Comparison of ENCODE assay signal across 18 cellular contexts in the genomic region with DNA sequence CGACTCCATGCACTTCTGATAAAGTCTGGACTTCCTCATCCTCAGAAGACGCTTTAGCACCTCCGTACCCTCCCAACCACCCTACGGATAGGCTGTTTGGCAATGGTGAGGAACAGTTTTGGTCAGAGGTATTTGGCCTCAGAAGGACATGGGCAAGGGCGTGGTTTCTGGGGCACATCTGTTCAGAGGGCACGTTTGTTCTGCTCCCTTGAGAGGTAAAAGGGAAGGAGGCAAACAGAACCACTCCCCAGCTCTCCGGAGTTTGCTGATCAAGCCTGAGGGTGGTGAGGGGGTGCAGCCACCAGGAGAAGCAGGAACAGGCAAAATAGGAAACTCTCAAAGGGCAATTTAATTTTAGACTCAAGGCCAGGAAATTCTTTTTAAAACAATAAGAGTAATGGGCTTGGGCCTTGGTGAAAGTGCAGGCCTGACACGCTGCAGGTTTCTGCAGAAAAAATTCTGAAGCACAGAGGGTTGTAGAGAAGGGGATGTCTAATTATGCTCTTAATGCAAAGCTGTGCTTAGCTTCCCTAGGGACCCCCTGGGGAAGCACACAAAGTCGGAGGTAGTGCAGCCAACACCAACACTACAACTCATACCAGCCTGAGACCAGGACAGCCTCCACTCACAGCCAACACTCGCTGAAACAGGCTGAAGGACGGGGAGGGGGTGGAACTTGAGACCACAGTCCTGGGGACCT. TPM values are rescaled to one million over a fixed set of nuclear protein-coding genes. Genes with fewer than 3 reads are reported as not detected.
DNase-seq lines count a peak whose midpoint lies in the region; ATAC-seq, FAIRE-seq and TF ChIP-seq lines count a peak whose summit lies in the region.
"Had no signal": no experiment of that assay in that cellular context is flagged by ENCODE, and none has a peak within 500 bp of the region (broad histone marks: within the 10 kb centered on the region; RNA-seq: fewer than 3 reads in every experiment).

No MANE protein-coding gene starts in this region.

- TF ChIP-seq CTCF in activated B cell treated with CpG ODN at 0.5 μM for 24 hours (IDR thresholded peaks at IDR 0.05): no peak
- TF ChIP-seq CTCF in parathyroid adenoma (IDR thresholded peaks at IDR 0.05): no peak
- no peak for TF ChIP-seq CTCF in progenitor cell of endocrine pancreas (IDR thresholded peaks at IDR 0.05; ENCODE audit: unreplicated experiment)

- H3K9me3 Mint-ChIP-seq in activated B cell treated with CpG ODN at 0.5 μM for 24 hours (no peaks in the 10 kb centered on the region), progenitor cell of endocrine pancreas (ENCODE audit: low read depth) (no peaks in the 10 kb centered on the region)

- peak overlapping the region; percentile 77 for H3K4me3 Mint-ChIP-seq in activated B cell treated with CpG ODN at 0.5 μM for 24 hours
- H3K4me3 Mint-ChIP-seq in progenitor cell of endocrine pancreas (ENCODE audit: low read depth): no peak overlapping the region
- H3K4me3 Mint-ChIP-seq: activated CD4-positive, alpha-beta T cell treated with anti-CD3 and anti-CD28 coated beads, Interleukin-2, amount 10 ng/mL, durations not matched to agents 24 days and 14 days had no signal

- H3K27me3 Mint-ChIP-seq in activated B cell treated with CpG ODN at 0.5 μM for 24 hours: no peaks in the 10 kb centered on the region
- peaks cover 93% of the 10 kb centered on the region for H3K27me3 Mint-ChIP-seq in progenitor cell of endocrine pancreas
- H3K27me3 Mint-ChIP-seq: activated CD4-positive, alpha-beta T cell treated with anti-CD3 and anti-CD28 coated beads, Interleukin-2, amount 10 ng/mL, durations not matched to agents 24 days and 14 days had no signal

- DNase-seq in GM19239 (ENCODE audit: insufficient read length, low spot score): no peak
- DNase-seq in NAMALWA (ENCODE audit: low spot score): peak; percentile 71
- peak; percentile 39 for DNase-seq in activated B cell treated with CpG ODN at 0.5 μM for 24 hours
- DNase-seq in glomerular visceral epithelial cell (ENCODE audit: extremely low spot score): no peak
- DNase-seq in nucleus accumbens (lab: John Stamatoyannopoulos, UW): no peak
- no peak for DNase-seq in activated naive CD4-positive, alpha-beta T cell (lab: John Stamatoyannopoulos, UW)
- DNase-seq in progenitor cell of endocrine pancreas (ENCODE audit: low spot score, unreplicated experiment): no peak
- DNase-seq: activated CD4-positive, alpha-beta T cell treated with anti-CD3 and anti-CD28 coated beads, Interleukin-2, amount 10 ng/mL, durations not matched to agents 24 days and 14 days; activated naive CD4-positive, alpha-beta T cell treated with anti-CD3 and anti-CD28 coated beads, Interleukin-2, amount 50 U/mL, for 16 hours; DMS 273 treated with DMSO at 0.1 percent for 48 hours; NCI-H1105; NCI-H2227 treated with DMSO at 0.1 percent for 48 hours; trophoblast cell had no signal

- peak overlapping the region; percentile 11 for H3K27ac ChIP-seq in parathyroid adenoma
- H3K27ac ChIP-seq: SK-N-MC had no signal

- CTCF ChIA-PET in activated B cell treated with CpG ODN at 0.5 μM for 24 hours (lab: Charles Lee): interaction anchor here (0.6 to 1.9 kb wide), 6 partner anchors 11 to 277 kb away, joined by 3 to 10 read pairs (median 4); no protein-coding TSS in a partner anchor

- peak overlapping the region; percentile 88 for H3K27ac Mint-ChIP-seq in activated B cell treated with CpG ODN at 0.5 μM for 24 hours
- H3K27ac Mint-ChIP-seq in progenitor cell of endocrine pancreas: no peak overlapping the region
- H3K27ac Mint-ChIP-seq: activated CD4-positive, alpha-beta T cell treated with anti-CD3 and anti-CD28 coated beads, Interleukin-2, amount 10 ng/mL, durations not matched to agents 24 days and 14 days had no signal

- no peak overlapping the region for H3K4me3 ChIP-seq in parathyroid adenoma (ENCODE audit: low read depth, low read length)
- H3K4me3 ChIP-seq: K562, SK-N-MC had no signal

- H3K4me2 ChIP-seq in parathyroid adenoma (ENCODE audit: low read length): no peak overlapping the region

- no peak overlapping the region for H3K9ac ChIP-seq in parathyroid adenoma

- H3K79me2 ChIP-seq in parathyroid adenoma: no peaks in the 10 kb centered on the region

- no peaks in the 10 kb centered on the region for H3K36me3 ChIP-seq in parathyroid adenoma (ENCODE audit: control insufficient read depth, insufficient read depth, low read length)

- intact Hi-C loops in activated B cell treated with CpG ODN at 0.5 μM for 24 hours (cut with micrococcal nuclease): loop anchor here (1.0 to 5.0 kb wide), 6 partner anchors 11 to 60 kb away; no protein-coding TSS in a partner anchor

- no peaks in the 10 kb centered on the region for H3K27me3 ChIP-seq in parathyroid adenoma (ENCODE audit: control insufficient read depth, insufficient read depth, low read length)

- H3K4me1 ChIP-seq in parathyroid adenoma: no peaks in the 10 kb centered on the region

- H3K9me3 ChIP-seq in parathyroid adenoma (ENCODE audit: control insufficient read depth, low read length): no peaks in the 10 kb centered on the region

- peak; percentile 98 for ATAC-seq in activated B cell treated with CpG ODN at 0.5 μM for 24 hours (ENCODE audit: low read depth)
- ATAC-seq: K562 had no signal

- peak; percentile 71 for FAIRE-seq in GM19239 (lab: Jason Lieb, UNC)
- FAIRE-seq: colon, H1, K562 had no signal

- H3K36me3 Mint-ChIP-seq in activated B cell treated with CpG ODN at 0.5 μM for 24 hours (ENCODE audit: low read depth) (no peaks in the 10 kb centered on the region), progenitor cell of endocrine pancreas (ENCODE audit: insufficient read depth) (no peaks in the 10 kb centered on the region)

- no peak overlapping the region for H2AFZ ChIP-seq in parathyroid adenoma

- peaks cover 82% of the 10 kb centered on the region for H3K4me1 Mint-ChIP-seq in activated B cell treated with CpG ODN at 0.5 μM for 24 hours
- H3K4me1 Mint-ChIP-seq in progenitor cell of endocrine pancreas (ENCODE audit: low read depth): peaks cover 7% of the 10 kb centered on the region

- POLR2A ChIA-PET in activated B cell treated with CpG ODN at 0.5 μM for 24 hours (lab: Charles Lee): interaction anchor here (0.6 to 4.5 kb wide), 25 partner anchors 9 to 276 kb away, joined by 3 to 86 read pairs (median 5); no protein-coding TSS in a partner anchor

RNA-seq across cellular contexts. Expression of gene ETS1, which starts 23.3 kb away (rescaled TPM):
- total RNA-seq in activated B cell treated with CpG ODN at 0.5 μM for 24 hours (286 and 301 TPM in 2 replicates), progenitor cell of endocrine pancreas (3.0 and 5.2 TPM in 2 replicates)

Comparison
In these comparisons a context has a peak if more than half of its experiments do, and no peak if none do; other contexts are left out.
1. DNase-seq: peak in NAMALWA (single experiment) and activated B cell treated with CpG ODN at 0.5 μM for 24 hours (single experiment); none in GM19239 (single experiment), glomerular visceral epithelial cell (single experiment), nucleus accumbens (0 of 56), activated naive CD4-positive, alpha-beta T cell (0 of 4) and progenitor cell of endocrine pancreas (single experiment).
2. RNA of gene ETS1, which starts 23.3 kb away (total RNA-seq): 286 to 301 TPM in activated B cell treated with CpG ODN at 0.5 μM for 24 hours; 3.0 to 5.2 TPM in progenitor cell of endocrine pancreas; every median in the first group is over 10 times any median in the second.